13 cellular contexts compared by ENCODE assay signal in the genomic region with DNA sequence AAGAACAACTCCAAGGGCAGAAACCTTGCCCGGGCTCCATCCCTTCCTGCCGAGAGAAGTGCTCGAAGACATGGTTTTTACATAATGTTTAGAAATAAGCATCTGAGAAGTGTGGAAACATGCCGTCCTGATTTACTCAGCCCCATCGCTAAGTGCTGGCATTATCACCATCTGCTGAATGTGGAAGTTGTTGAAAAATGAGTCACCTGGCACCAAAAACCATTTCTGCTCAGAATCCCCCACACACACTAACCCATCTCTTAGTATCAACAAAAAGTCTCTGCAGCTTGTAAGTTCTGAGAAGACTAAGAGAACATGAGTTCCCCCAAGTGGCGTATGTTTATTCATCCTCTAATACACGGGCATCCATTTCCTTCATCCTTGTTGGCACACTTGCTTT. TPM values are rescaled to one million over a fixed set of nuclear protein-coding genes. Genes with fewer than 3 reads are reported as not detected.
A peak's percentile ranks its signal among the peaks of the same experiment; 100 is the strongest.
DNase-seq lines count a peak whose midpoint lies in the region; ATAC-seq and TF ChIP-seq lines count a peak whose summit lies in the region.
"Had no signal": no experiment of that assay in that cellular context is flagged by ENCODE, and none has a peak within 500 bp of the region (broad histone marks: within the 10 kb centered on the region; RNA-seq: fewer than 3 reads in every experiment).

No MANE protein-coding gene starts in this region.

- H3K27ac Mint-ChIP-seq in activated CD8-positive, alpha-beta memory T cell treated with anti-CD3 and anti-CD28 coated beads, Interleukin-2, amount 10 ng/mL, durations not matched to agents 7 days and 5 days: no peak overlapping the region
- H3K27ac Mint-ChIP-seq in T-helper 2 cell treated with Interferon-gamma antibody and Interleukin-4, amounts not matched to agents 5 μg/mL and 100 μg/mL, for 36 hours: no peak overlapping the region

- ATAC-seq in esophagus mucosa: peak; percentile 24
- ATAC-seq in activated CD8-positive, alpha-beta memory T cell treated with anti-CD3 and anti-CD28 coated beads, Interleukin-2, amount 10 ng/mL, durations not matched to agents 7 days and 5 days: no peak
- ATAC-seq: PC-3 had no signal

- H3K4me2 ChIP-seq in osteoblast (ENCODE audit: insufficient read depth, low read length): peak overlapping the region; percentile 5

- no peaks in the 10 kb centered on the region for H3K79me2 ChIP-seq in osteoblast (ENCODE audit: insufficient read depth, low read length)

- DNase-seq in EL (peak; percentile 44), NOMO-1 treated with dmso at 0.1 percent for 144 hours (lab: John Stamatoyannopoulos, UW; ENCODE audit: unreplicated experiment) (peak; percentile 20), osteoblast (ENCODE audit: insufficient read length, low spot score, missing footprints) (no peak), NCI-H146 treated with DMSO at 0.1 percent for 48 hours (lab: John Stamatoyannopoulos, UW; ENCODE audit: unreplicated experiment) (no peak), activated gamma-delta T cell treated with Interleukin-2 at 50 U/mL for 16 hours (no peak)
- DNase-seq in activated CD8-positive, alpha-beta memory T cell treated with anti-CD3 and anti-CD28 coated beads, Interleukin-2, amount 10 ng/mL, durations not matched to agents 7 days and 5 days: no peak
- no peak for DNase-seq in T-helper 2 cell treated with Interferon-gamma antibody and Interleukin-4, amounts not matched to agents 5 μg/mL and 100 μg/mL, for 36 hours (ENCODE audit: low spot score)
- DNase-seq: central memory CD4-positive, alpha-beta T cell; lower lobe of right lung; NCI-H1694 treated with DMSO at 0.1 percent for 48 hours; PC-3; thyroid gland had no signal

- H3K36me3 ChIP-seq in osteoblast (ENCODE audit: insufficient read depth, low read length): no peaks in the 10 kb centered on the region
- H3K36me3 ChIP-seq: lower lobe of right lung, thyroid gland had no signal

- H4K20me1 ChIP-seq in osteoblast (ENCODE audit: insufficient read depth, low read length): no peaks in the 10 kb centered on the region

- CTCF ChIA-PET in activated CD8-positive, alpha-beta memory T cell treated with anti-CD3 and anti-CD28 coated beads, Interleukin-2, amount 10 ng/mL, durations not matched to agents 7 days and 5 days (lab: Charles Lee): interaction anchor here (2.2 kb wide), 1 partner anchor 360 kb away, joined by 7 read pairs; no protein-coding TSS in a partner anchor

- peaks cover 31% of the 10 kb centered on the region for H3K27me3 Mint-ChIP-seq in activated CD8-positive, alpha-beta memory T cell treated with anti-CD3 and anti-CD28 coated beads, Interleukin-2, amount 10 ng/mL, durations not matched to agents 7 days and 5 days
- peaks cover 16% of the 10 kb centered on the region for H3K27me3 Mint-ChIP-seq in T-helper 2 cell treated with Interferon-gamma antibody and Interleukin-4, amounts not matched to agents 5 μg/mL and 100 μg/mL, for 36 hours (ENCODE audit: low read depth)

- no peaks in the 10 kb centered on the region for H3K4me1 ChIP-seq in osteoblast (ENCODE audit: insufficient read depth, low read length)
- H3K4me1 ChIP-seq: lower lobe of right lung, thyroid gland had no signal

- H3K36me3 Mint-ChIP-seq in activated CD8-positive, alpha-beta memory T cell treated with anti-CD3 and anti-CD28 coated beads, Interleukin-2, amount 10 ng/mL, durations not matched to agents 7 days and 5 days: no peaks in the 10 kb centered on the region
- no peaks in the 10 kb centered on the region for H3K36me3 Mint-ChIP-seq in T-helper 2 cell treated with Interferon-gamma antibody and Interleukin-4, amounts not matched to agents 5 μg/mL and 100 μg/mL, for 36 hours (ENCODE audit: low read depth)

- H3K27ac ChIP-seq in osteoblast (ENCODE audit: low read depth, low read length): no peak overlapping the region
- H3K27ac ChIP-seq: lower lobe of right lung, thyroid gland had no signal

- H3K27me3 ChIP-seq in osteoblast (ENCODE audit: insufficient read depth, low read length): peaks cover 9% of the 10 kb centered on the region
- H3K27me3 ChIP-seq: thyroid gland had no signal

- H3K4me3 Mint-ChIP-seq in activated CD8-positive, alpha-beta memory T cell treated with anti-CD3 and anti-CD28 coated beads, Interleukin-2, amount 10 ng/mL, durations not matched to agents 7 days and 5 days: no peak overlapping the region
- no peak overlapping the region for H3K4me3 Mint-ChIP-seq in T-helper 2 cell treated with Interferon-gamma antibody and Interleukin-4, amounts not matched to agents 5 μg/mL and 100 μg/mL, for 36 hours

- peaks cover 7% of the 10 kb centered on the region for H3K4me1 Mint-ChIP-seq in activated CD8-positive, alpha-beta memory T cell treated with anti-CD3 and anti-CD28 coated beads, Interleukin-2, amount 10 ng/mL, durations not matched to agents 7 days and 5 days
- H3K4me1 Mint-ChIP-seq in T-helper 2 cell treated with Interferon-gamma antibody and Interleukin-4, amounts not matched to agents 5 μg/mL and 100 μg/mL, for 36 hours (ENCODE audit: low read depth): no peaks in the 10 kb centered on the region

- no peaks in the 10 kb centered on the region for H3K9me3 Mint-ChIP-seq in activated CD8-positive, alpha-beta memory T cell treated with anti-CD3 and anti-CD28 coated beads, Interleukin-2, amount 10 ng/mL, durations not matched to agents 7 days and 5 days (ENCODE audit: low read depth)
- H3K9me3 Mint-ChIP-seq in T-helper 2 cell treated with Interferon-gamma antibody and Interleukin-4, amounts not matched to agents 5 μg/mL and 100 μg/mL, for 36 hours: no peaks in the 10 kb centered on the region

- TF ChIP-seq CTCF in osteoblast (IDR thresholded peaks at IDR 0.05; ENCODE audit: extremely low read depth, low read depth, low read length): no peak

- H3K9me3 ChIP-seq in osteoblast (ENCODE audit: low read depth, low read length): no peaks in the 10 kb centered on the region
- H3K9me3 ChIP-seq: lower lobe of right lung, thyroid gland had no signal

- H2AFZ ChIP-seq in osteoblast (ENCODE audit: low read length): no peak overlapping the region

- no peak overlapping the region for H3K4me3 ChIP-seq in osteoblast (ENCODE audit: insufficient read depth, low read length)
- H3K4me3 ChIP-seq: lower lobe of right lung, thyroid gland had no signal

RNA-seq across cellular contexts. Expression of a gene that starts 51.0 kb away (rescaled TPM):
- total RNA-seq in esophagus mucosa (77.3 TPM), osteoblast (90.8 and 96.9 TPM in 2 replicates)
- 10 to 100 TPM; 36.0 to 46.8 TPM for total RNA-seq in activated CD8-positive, alpha-beta memory T cell treated with anti-CD3 and anti-CD28 coated beads, Interleukin-2, amount 10 ng/mL, durations not matched to agents 7 days and 5 days

Comparison
In these comparisons a context has a peak if more than half of its experiments do, and no peak if none do; other contexts are left out.
1. DNase-seq: peak in EL (single experiment) and NOMO-1 treated with dmso at 0.1 percent for 144 hours (single experiment); none in osteoblast (single experiment), NCI-H146 treated with DMSO at 0.1 percent for 48 hours (single experiment), activated CD8-positive, alpha-beta memory T cell treated with anti-CD3 and anti-CD28 coated beads, Interleukin-2, amount 10 ng/mL, durations not matched to agents 7 days and 5 days (single experiment), T-helper 2 cell treated with Interferon-gamma antibody and Interleukin-4, amounts not matched to agents 5 μg/mL and 100 μg/mL, for 36 hours (single experiment) and activated gamma-delta T cell treated with Interleukin-2 at 50 U/mL for 16 hours (single experiment).